In the genomic region with DNA sequence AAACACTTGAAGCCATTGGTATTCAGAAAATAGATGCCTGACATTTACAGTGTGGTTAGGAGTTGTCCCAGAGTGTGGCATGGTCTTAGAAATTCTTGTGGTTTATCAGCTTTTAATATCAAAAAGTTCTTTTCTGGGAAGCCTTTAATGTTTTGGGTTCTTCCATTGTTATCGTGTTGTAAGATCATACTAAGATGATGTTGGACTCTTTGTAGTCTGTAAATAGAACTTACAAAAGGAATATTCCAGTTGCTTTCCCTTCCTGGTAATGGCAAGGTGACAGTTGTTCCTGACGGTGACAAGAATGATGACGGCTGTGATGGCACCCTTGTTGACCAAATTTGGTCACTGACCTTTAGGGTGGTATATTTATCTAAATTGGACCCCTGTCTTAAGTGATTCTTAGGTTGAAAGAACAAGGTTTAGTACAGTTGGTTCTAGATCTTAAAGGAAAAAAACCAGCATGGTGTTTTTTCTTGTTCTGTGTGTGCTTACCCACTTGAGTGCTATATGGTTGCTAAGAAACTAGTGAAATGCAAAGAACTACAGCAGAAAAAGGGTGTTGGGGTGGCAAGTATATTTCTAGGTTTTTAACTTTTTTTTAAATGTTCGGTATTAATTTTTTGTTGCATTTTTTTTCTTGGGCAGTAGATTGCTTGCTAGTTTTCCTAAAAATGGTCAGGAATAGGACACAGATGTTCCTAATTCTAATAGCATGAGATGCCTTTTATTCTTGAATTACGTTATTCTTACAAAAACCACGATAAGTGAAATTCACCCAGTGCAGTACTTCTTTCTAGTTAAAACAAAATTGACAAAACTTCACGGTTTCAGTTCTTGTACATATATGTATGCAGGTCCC, we compare ENCODE assay signal across 1 cellular context.
TF ChIP-seq lines count a peak whose summit lies in the region.

No MANE protein-coding gene starts in this region.

TF ChIP-seq in GM23338, 12 proteins besides CTCF, POLR2A, EP300 and RAD21 (continued from another document):
- TF ChIP-seq, protein P1, sequence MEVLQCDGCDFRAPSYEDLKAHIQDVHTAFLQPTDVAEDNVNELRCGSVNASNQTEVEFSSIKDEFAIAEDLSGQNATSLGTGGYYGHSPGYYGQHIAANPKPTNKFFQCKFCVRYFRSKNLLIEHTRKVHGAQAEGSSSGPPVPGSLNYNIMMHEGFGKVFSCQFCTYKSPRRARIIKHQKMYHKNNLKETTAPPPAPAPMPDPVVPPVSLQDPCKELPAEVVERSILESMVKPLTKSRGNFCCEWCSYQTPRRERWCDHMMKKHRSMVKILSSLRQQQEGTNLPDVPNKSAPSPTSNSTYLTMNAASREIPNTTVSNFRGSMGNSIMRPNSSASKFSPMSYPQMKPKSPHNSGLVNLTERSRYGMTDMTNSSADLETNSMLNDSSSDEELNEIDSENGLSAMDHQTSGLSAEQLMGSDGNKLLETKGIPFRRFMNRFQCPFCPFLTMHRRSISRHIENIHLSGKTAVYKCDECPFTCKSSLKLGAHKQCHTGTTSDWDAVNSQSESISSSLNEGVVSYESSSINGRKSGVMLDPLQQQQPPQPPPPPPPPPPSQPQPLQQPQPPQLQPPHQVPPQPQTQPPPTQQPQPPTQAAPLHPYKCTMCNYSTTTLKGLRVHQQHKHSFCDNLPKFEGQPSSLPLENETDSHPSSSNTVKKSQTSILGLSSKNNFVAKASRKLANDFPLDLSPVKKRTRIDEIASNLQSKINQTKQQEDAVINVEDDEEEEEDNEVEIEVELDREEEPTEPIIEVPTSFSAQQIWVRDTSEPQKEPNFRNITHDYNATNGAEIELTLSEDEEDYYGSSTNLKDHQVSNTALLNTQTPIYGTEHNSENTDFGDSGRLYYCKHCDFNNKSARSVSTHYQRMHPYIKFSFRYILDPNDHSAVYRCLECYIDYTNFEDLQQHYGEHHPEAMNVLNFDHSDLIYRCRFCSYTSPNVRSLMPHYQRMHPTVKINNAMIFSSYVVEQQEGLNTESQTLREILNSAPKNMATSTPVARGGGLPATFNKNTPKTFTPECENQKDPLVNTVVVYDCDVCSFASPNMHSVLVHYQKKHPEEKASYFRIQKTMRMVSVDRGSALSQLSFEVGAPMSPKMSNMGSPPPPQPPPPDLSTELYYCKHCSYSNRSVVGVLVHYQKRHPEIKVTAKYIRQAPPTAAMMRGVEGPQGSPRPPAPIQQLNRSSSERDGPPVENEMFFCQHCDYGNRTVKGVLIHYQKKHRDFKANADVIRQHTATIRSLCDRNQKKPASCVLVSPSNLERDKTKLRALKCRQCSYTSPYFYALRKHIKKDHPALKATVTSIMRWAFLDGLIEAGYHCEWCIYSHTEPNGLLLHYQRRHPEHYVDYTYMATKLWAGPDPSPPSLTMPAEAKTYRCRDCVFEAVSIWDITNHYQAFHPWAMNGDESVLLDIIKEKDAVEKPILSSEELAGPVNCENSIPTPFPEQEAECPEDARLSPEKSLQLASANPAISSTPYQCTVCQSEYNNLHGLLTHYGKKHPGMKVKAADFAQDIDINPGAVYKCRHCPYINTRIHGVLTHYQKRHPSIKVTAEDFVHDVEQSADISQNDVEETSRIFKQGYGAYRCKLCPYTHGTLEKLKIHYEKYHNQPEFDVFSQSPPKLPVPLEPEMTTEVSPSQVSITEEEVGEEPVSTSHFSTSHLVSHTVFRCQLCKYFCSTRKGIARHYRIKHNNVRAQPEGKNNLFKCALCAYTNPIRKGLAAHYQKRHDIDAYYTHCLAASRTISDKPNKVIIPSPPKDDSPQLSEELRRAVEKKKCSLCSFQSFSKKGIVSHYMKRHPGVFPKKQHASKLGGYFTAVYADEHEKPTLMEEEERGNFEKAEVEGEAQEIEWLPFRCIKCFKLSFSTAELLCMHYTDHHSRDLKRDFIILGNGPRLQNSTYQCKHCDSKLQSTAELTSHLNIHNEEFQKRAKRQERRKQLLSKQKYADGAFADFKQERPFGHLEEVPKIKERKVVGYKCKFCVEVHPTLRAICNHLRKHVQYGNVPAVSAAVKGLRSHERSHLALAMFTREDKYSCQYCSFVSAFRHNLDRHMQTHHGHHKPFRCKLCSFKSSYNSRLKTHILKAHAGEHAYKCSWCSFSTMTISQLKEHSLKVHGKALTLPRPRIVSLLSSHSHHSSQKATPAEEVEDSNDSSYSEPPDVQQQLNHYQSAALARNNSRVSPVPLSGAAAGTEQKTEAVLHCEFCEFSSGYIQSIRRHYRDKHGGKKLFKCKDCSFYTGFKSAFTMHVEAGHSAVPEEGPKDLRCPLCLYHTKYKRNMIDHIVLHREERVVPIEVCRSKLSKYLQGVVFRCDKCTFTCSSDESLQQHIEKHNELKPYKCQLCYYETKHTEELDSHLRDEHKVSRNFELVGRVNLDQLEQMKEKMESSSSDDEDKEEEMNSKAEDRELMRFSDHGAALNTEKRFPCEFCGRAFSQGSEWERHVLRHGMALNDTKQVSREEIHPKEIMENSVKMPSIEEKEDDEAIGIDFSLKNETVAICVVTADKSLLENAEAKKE (CRISPR knock-in tag; IDR thresholded peaks at IDR 0.05) = no peak
- TF ChIP-seq EZH2 (IDR thresholded peaks at IDR 0.05; ENCODE audit: low read depth, unreplicated experiment) = no peak
- no peak for TF ChIP-seq EZH2phosphoT487 (IDR thresholded peaks at IDR 0.05; ENCODE audit: unreplicated experiment)
- TF ChIP-seq, protein P2, sequence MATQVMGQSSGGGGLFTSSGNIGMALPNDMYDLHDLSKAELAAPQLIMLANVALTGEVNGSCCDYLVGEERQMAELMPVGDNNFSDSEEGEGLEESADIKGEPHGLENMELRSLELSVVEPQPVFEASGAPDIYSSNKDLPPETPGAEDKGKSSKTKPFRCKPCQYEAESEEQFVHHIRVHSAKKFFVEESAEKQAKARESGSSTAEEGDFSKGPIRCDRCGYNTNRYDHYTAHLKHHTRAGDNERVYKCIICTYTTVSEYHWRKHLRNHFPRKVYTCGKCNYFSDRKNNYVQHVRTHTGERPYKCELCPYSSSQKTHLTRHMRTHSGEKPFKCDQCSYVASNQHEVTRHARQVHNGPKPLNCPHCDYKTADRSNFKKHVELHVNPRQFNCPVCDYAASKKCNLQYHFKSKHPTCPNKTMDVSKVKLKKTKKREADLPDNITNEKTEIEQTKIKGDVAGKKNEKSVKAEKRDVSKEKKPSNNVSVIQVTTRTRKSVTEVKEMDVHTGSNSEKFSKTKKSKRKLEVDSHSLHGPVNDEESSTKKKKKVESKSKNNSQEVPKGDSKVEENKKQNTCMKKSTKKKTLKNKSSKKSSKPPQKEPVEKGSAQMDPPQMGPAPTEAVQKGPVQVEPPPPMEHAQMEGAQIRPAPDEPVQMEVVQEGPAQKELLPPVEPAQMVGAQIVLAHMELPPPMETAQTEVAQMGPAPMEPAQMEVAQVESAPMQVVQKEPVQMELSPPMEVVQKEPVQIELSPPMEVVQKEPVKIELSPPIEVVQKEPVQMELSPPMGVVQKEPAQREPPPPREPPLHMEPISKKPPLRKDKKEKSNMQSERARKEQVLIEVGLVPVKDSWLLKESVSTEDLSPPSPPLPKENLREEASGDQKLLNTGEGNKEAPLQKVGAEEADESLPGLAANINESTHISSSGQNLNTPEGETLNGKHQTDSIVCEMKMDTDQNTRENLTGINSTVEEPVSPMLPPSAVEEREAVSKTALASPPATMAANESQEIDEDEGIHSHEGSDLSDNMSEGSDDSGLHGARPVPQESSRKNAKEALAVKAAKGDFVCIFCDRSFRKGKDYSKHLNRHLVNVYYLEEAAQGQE (IDR thresholded peaks at IDR 0.05; ENCODE audit: unreplicated experiment) = no peak
- TF ChIP-seq, protein P3, sequence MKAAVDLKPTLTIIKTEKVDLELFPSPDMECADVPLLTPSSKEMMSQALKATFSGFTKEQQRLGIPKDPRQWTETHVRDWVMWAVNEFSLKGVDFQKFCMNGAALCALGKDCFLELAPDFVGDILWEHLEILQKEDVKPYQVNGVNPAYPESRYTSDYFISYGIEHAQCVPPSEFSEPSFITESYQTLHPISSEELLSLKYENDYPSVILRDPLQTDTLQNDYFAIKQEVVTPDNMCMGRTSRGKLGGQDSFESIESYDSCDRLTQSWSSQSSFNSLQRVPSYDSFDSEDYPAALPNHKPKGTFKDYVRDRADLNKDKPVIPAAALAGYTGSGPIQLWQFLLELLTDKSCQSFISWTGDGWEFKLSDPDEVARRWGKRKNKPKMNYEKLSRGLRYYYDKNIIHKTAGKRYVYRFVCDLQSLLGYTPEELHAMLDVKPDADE (IDR thresholded peaks at IDR 0.05) = no peak
- no peak for TF ChIP-seq CREB1 (CRISPR knock-in tag; IDR thresholded peaks at IDR 0.05; ENCODE audit: low read depth)
- TF ChIP-seq ZNF114 (CRISPR knock-in tag; IDR thresholded peaks at IDR 0.05) = no peak
- TF ChIP-seq STAT1 (IDR thresholded peaks at IDR 0.05; ENCODE audit: unreplicated experiment) = no peak
- TF ChIP-seq ZNF331 (CRISPR knock-in tag; IDR thresholded peaks at IDR 0.05; ENCODE audit: low read depth) = no peak
- TF ChIP-seq POLR2AphosphoS5 (IDR thresholded peaks at IDR 0.05; ENCODE audit: low read depth) = no peak
- no peak for TF ChIP-seq JUNB (IDR thresholded peaks at IDR 0.05; ENCODE audit: unreplicated experiment)
